Comparison of ENCODE assay signal across 22 cellular contexts in the genomic region with DNA sequence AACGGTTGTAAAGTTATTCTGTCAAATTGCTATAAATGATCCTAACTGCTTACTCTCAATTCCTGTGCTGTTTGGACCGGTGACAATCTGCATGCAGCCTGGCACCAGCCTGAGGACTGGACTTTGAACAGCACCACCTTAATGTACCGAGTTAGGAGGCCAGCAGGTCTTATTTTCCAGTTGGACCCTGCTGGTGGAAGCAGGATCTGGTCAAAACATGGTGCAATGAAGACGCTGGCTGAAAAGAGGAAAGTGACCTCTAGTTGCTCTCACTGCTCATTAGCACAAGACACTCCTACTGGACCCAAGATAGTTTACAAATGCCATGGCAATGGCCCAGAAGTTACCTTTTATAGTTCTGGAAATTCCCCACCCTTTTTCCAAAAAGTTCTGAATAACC. TPM values are rescaled to one million over a fixed set of nuclear protein-coding genes. Genes with fewer than 3 reads are reported as not detected.
DNase-seq lines count a peak whose midpoint lies in the region; ATAC-seq, FAIRE-seq and TF ChIP-seq lines count a peak whose summit lies in the region.
"Had no signal": no experiment of that assay in that cellular context is flagged by ENCODE, and none has a peak within 500 bp of the region (broad histone marks: within the 10 kb centered on the region; RNA-seq: fewer than 3 reads in every experiment).

No MANE protein-coding gene starts in this region.

- peaks cover 17 to 23% of the 10 kb centered on the region in 2 experiments for H3K9me3 Mint-ChIP-seq in H9
- peaks cover 5% of the 10 kb centered on the region for H3K9me3 Mint-ChIP-seq in natural killer cell treated with Interleukin-12 subunit alpha and Interleukin-12 subunit beta and Interleukin-15 and Interleukin-18, amount 100 ng/mL, for 72 hours
- H3K9me3 Mint-ChIP-seq in HFFc6 = peaks cover 16% of the 10 kb centered on the region

- no peak overlapping the region for H3K14ac ChIP-seq in H9 (ENCODE audit: insufficient read depth, low read length)

- H3K36me3 Mint-ChIP-seq in H9 (ENCODE audit: insufficient read depth in 1 of 3, low read depth in 3 of 3) (no peaks in the 10 kb centered on the region; a peak in 3 of 7 replicates), HFFc6 (ENCODE audit: low read depth) (peaks cover 20% of the 10 kb centered on the region)
- peaks cover 10% of the 10 kb centered on the region for H3K36me3 Mint-ChIP-seq in natural killer cell treated with Interleukin-12 subunit alpha and Interleukin-12 subunit beta and Interleukin-15 and Interleukin-18, amount 100 ng/mL, for 72 hours

- peaks cover 10% of the 10 kb centered on the region for H3K27me3 Mint-ChIP-seq in H9 (ENCODE audit: low read depth)
- H3K27me3 Mint-ChIP-seq in natural killer cell treated with Interleukin-12 subunit alpha and Interleukin-12 subunit beta and Interleukin-15 and Interleukin-18, amount 100 ng/mL, for 72 hours = no peaks in the 10 kb centered on the region
- H3K27me3 Mint-ChIP-seq in HFFc6 (ENCODE audit: insufficient read depth) = no peaks in the 10 kb centered on the region; the same call in 1 of the 2 replicates
- H3K27me3 Mint-ChIP-seq: B cell; CD4-positive, alpha-beta T cell had no signal

- H3K79me2 ChIP-seq in H9 (ENCODE audit: insufficient read depth, low read length) = no peaks in the 10 kb centered on the region

- no peak overlapping the region for H3K56ac ChIP-seq in H9 (ENCODE audit: insufficient read length, low read depth, low read length)

- no peak overlapping the region for H4K8ac ChIP-seq in H9 (replicated peaks; ENCODE audit: insufficient read length, low read depth, low read length)

- H2BK120ac ChIP-seq in H9 (ENCODE audit: low read depth, low read length, poor library complexity, severe bottlenecking) = no peak overlapping the region

- no peaks in the 10 kb centered on the region for H3K9me3 ChIP-seq in pancreas
- H3K9me3 ChIP-seq in H9 (ENCODE audit: control insufficient read depth, low read depth, low read length) = no peaks in the 10 kb centered on the region

- no peak overlapping the region for H2BK20ac ChIP-seq in H9 (ENCODE audit: low read depth, low read length, poor library complexity, severe bottlenecking)

- peaks cover 0 to 7% (median 0%) of the 10 kb centered on the region in 3 donors for H3K4me1 ChIP-seq in pancreas
- H3K4me1 ChIP-seq in H9 (ENCODE audit: insufficient read depth, low read length) = no peaks in the 10 kb centered on the region

- no peak for FAIRE-seq in pancreas (lab: Jason Lieb, UNC)
- FAIRE-seq: GM12891, GM18507 had no signal

- intact Hi-C loops in pancreas (cut with DNase I) = no loop called here

- no peak overlapping the region for H3K9ac ChIP-seq in H9 (ENCODE audit: extremely low read depth, insufficient read length, low read length)
- H3K9ac ChIP-seq: GM23248 had no signal

- H3K4me3 ChIP-seq in pancreas = no peak overlapping the region
- H3K4me3 ChIP-seq: GM23248, MG63 had no signal

- no peak overlapping the region for H2AK5ac ChIP-seq in H9 (ENCODE audit: insufficient read length, low read length)

- H3K27ac Mint-ChIP-seq in H9 (no peak overlapping the region), HFFc6 (no peak overlapping the region)
- no peak overlapping the region for H3K27ac Mint-ChIP-seq in natural killer cell treated with Interleukin-12 subunit alpha and Interleukin-12 subunit beta and Interleukin-15 and Interleukin-18, amount 100 ng/mL, for 72 hours
- H3K27ac Mint-ChIP-seq: B cell; CD4-positive, alpha-beta T cell had no signal

- no peaks in the 10 kb centered on the region for H4K20me1 ChIP-seq in H9 (ENCODE audit: control insufficient read depth, insufficient read depth, insufficient read length)

- DNase-seq in CD1c-positive myeloid dendritic cell (ENCODE audit: extremely low spot score) (peak; percentile 38), SKM-1 (lab: John Stamatoyannopoulos, UW; ENCODE audit: unreplicated experiment) (peak; percentile 19), left lobe of liver (ENCODE audit: low spot score) (peak; percentile 61), pancreas (peak in 2 of 6 donors; percentile 25 to 29), H9 (no peak), HFFc6 (no peak)
- no peak for DNase-seq in natural killer cell treated with Interleukin-12 subunit alpha and Interleukin-12 subunit beta and Interleukin-15 and Interleukin-18, amount 100 ng/mL, for 72 hours (ENCODE audit: low spot score)
- DNase-seq: Calu3; CD4-positive, alpha-beta T cell; GM23248; MG63; NCI-H1092; NCI-H1436 treated with DMSO at 0.1 percent for 48 hours; NCI-H2029 treated with DMSO at 0.1 percent for 48 hours; NCI-H446 treated with DMSO at 0.1 percent for 48 hours; SIG-M5 had no signal

- H3K27me3 ChIP-seq in pancreas (no peaks in the 10 kb centered on the region), H9 (ENCODE audit: insufficient read depth, low read length) (no peaks in the 10 kb centered on the region)
- H3K27me3 ChIP-seq: MG63 had no signal

- TF ChIP-seq CTCF in pancreas (IDR thresholded peaks at IDR 0.05) = no peak
- no peak for TF ChIP-seq CTCF in H9 (conservative IDR thresholded peaks at IDR 0.05)
- TF ChIP-seq CTCF in HFFc6 (IDR thresholded peaks at IDR 0.05) = no peak; the same call in 1 of the 2 replicates

- 30% methylated on average over 4 of the region's 4 CpGs for WGBS in pancreas, 2 donors
- WGBS in H9 (ENCODE audit: extremely low coverage, insufficient read length, low lambda C conversion rate) = no CpG with 5 or more reads among the region's 4 CpGs

- no peak overlapping the region for H2BK15ac ChIP-seq in H9 (ENCODE audit: low read depth, low read length)

- H2AFZ ChIP-seq in H9 (ENCODE audit: low read length) = no peak overlapping the region
- H2AFZ ChIP-seq: GM23248 had no signal

- H4K5ac ChIP-seq in H9 (ENCODE audit: insufficient read length, low read depth, low read length) = no peak overlapping the region

- H3K79me1 ChIP-seq in H9 (ENCODE audit: insufficient read depth, low read depth, low read length, poor library complexity, severe bottlenecking) = no peaks in the 10 kb centered on the region

- H3K4ac ChIP-seq in H9 (ENCODE audit: low read depth, low read length) = no peak overlapping the region

- no peak overlapping the region for H3T11ph ChIP-seq in H9 (ENCODE audit: low read length)

- H3K18ac ChIP-seq in H9 (ENCODE audit: insufficient read length, low read depth, low read length) = no peak overlapping the region

- H2BK5ac ChIP-seq in H9 (ENCODE audit: insufficient read length, low read length) = no peak overlapping the region

- H4K91ac ChIP-seq in H9 (ENCODE audit: insufficient read length, low read depth, low read length) = no peak overlapping the region

- H3K23ac ChIP-seq in H9 (ENCODE audit: insufficient read length, low read depth, low read length) = no peak overlapping the region

- H2BK12ac ChIP-seq in H9 (ENCODE audit: insufficient read length, low read depth, low read length) = no peak overlapping the region

- H3K27ac ChIP-seq in pancreas (no peak overlapping the region), H9 (ENCODE audit: insufficient read length, low read depth, low read length) (no peak overlapping the region)
- H3K27ac ChIP-seq: GM23248 had no signal

- H3K36me3 ChIP-seq in pancreas = no peaks in the 10 kb centered on the region

- ATAC-seq in left lobe of liver = peak; percentile 94
- ATAC-seq in pancreas = peak; percentile 45 to 76 (median 61)
- ATAC-seq in HG03025 (IDR thresholded peaks at IDR 0.05; ENCODE audit: low FRiP score, unreplicated experiment) = no peak
- ATAC-seq in natural killer cell treated with Interleukin-12 subunit alpha and Interleukin-12 subunit beta and Interleukin-15 and Interleukin-18, amount 100 ng/mL, for 72 hours = no peak
- ATAC-seq: HCT116, SK-N-SH treated with all-trans-retinoic acid at 6 μM for 48 hours had no signal

- H3K4me2 ChIP-seq in H9 (ENCODE audit: insufficient read depth, insufficient read length, low read length) = no peak overlapping the region

- H3K4me1 Mint-ChIP-seq in H9 = no peaks in the 10 kb centered on the region
- H3K4me1 Mint-ChIP-seq in natural killer cell treated with Interleukin-12 subunit alpha and Interleukin-12 subunit beta and Interleukin-15 and Interleukin-18, amount 100 ng/mL, for 72 hours (ENCODE audit: low read depth in 2 of 2) = peaks cover 25 to 37% of the 10 kb centered on the region in 2 donors
- H3K4me1 Mint-ChIP-seq in HFFc6 (ENCODE audit: low read depth) = peaks cover 41% of the 10 kb centered on the region
- H3K4me1 Mint-ChIP-seq: B cell had no signal

- H3K4me3 Mint-ChIP-seq in H9 (no peak overlapping the region), HFFc6 (no peak overlapping the region)
- H3K4me3 Mint-ChIP-seq in natural killer cell treated with Interleukin-12 subunit alpha and Interleukin-12 subunit beta and Interleukin-15 and Interleukin-18, amount 100 ng/mL, for 72 hours = no peak overlapping the region
- H3K4me3 Mint-ChIP-seq: B cell; CD4-positive, alpha-beta T cell had no signal

- H3K23me2 ChIP-seq in H9 (ENCODE audit: insufficient read length, low read depth, low read length, poor library complexity, severe bottlenecking) = no peaks in the 10 kb centered on the region

RNA-seq across cellular contexts. Expression of gene RBKS, which starts 36.0 kb away (rescaled TPM):
- total RNA-seq in left lobe of liver (13.3 TPM), pancreas (1 to 10 TPM; 1.8 to 3.4 (median 2.4) TPM), H9 (2021) (1.6 and 2.3 TPM in 2 replicates)
- polyA plus RNA-seq in pancreas = 1 to 10 TPM; 1.5 to 3.9 TPM
- total RNA-seq in natural killer cell treated with Interleukin-12 subunit alpha and Interleukin-12 subunit beta and Interleukin-15 and Interleukin-18, amount 100 ng/mL, for 72 hours = 1 to 10 TPM; 3.1 to 4.5 TPM
- 1 to 10 TPM; 1.8 to 3.1 (median 2.7) TPM for total RNA-seq in HFFc6 (2021; fragmentation: NEBNext Ultra II Directional; extraction: Animal tissue kit (Norgen Biotek cat#: 25700))

RNA-seq across cellular contexts. Expression of gene BABAM2, which starts 36.3 kb away (rescaled TPM):
- total RNA-seq in left lobe of liver (16.7 TPM), pancreas (10 to 100 TPM; 12.7 to 21.3 (median 16.3) TPM), H9 (2021) (25.9 and 27.1 TPM in 2 replicates)
- polyA plus RNA-seq in pancreas = 10 to 100 TPM in 1 of 2 donors, 1 to 10 TPM in 1; 9.4 to 15.5 TPM
- 10 to 100 TPM; 53.8 to 66.6 TPM for total RNA-seq in natural killer cell treated with Interleukin-12 subunit alpha and Interleukin-12 subunit beta and Interleukin-15 and Interleukin-18, amount 100 ng/mL, for 72 hours
- total RNA-seq in HFFc6 (2021; fragmentation: NEBNext Ultra II Directional; extraction: Animal tissue kit (Norgen Biotek cat#: 25700)) = 10 to 100 TPM; 30.8 to 46.6 (median 41.2) TPM

Comparison
In these comparisons a context has a peak if more than half of its experiments do, and no peak if none do; other contexts are left out.
1. DNase-seq: peak in CD1c-positive myeloid dendritic cell (single experiment), SKM-1 (single experiment) and left lobe of liver (single experiment); none in H9 (single experiment), natural killer cell treated with Interleukin-12 subunit alpha and Interleukin-12 subunit beta and Interleukin-15 and Interleukin-18, amount 100 ng/mL, for 72 hours (single experiment) and HFFc6 (single experiment).
2. ATAC-seq: peak in left lobe of liver (single experiment) and pancreas (4 of 4); none in HG03025 (single experiment) and natural killer cell treated with Interleukin-12 subunit alpha and Interleukin-12 subunit beta and Interleukin-15 and Interleukin-18, amount 100 ng/mL, for 72 hours (0 of 2).